8 cellular contexts compared by ENCODE assay signal in the genomic region with DNA sequence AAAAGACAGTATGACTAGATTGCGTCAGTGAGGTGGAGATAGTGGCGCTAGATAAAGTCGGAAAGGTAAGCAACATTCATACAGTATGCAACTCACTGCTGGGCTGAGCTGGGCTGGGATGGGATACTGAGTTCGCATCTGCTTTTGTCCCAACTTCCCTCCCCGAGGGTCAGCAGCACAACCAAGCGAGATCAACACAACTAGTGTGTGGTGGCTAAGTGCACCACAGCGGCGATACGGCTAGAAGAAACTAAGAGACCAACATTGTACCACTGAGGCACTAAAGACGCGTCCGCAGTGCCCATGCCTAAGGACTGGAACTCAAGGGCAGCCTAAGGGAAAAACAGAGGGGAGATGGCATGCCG. TPM values are rescaled to one million over a fixed set of nuclear protein-coding genes. Genes with fewer than 3 reads are reported as not detected.
A peak's percentile ranks its signal among the peaks of the same experiment; 100 is the strongest.
DNase-seq lines count a peak whose midpoint lies in the region; ATAC-seq and TF ChIP-seq lines count a peak whose summit lies in the region.

No MANE protein-coding gene starts in this region.

- H3K36me3 Mint-ChIP-seq in CD14-positive monocyte (peaks cover 13 to 29% of the 10 kb centered on the region in 2 donors), nephron (ENCODE audit: low read depth) (peaks cover 24% of the 10 kb centered on the region)
- peaks cover 27% of the 10 kb centered on the region for H3K36me3 Mint-ChIP-seq in effector memory CD8-positive, alpha-beta T cell (ENCODE audit: insufficient read depth)

- H3K4me1 Mint-ChIP-seq in CD14-positive monocyte = peaks cover 31% of the 10 kb centered on the region
- peaks cover 26 to 32% of the 10 kb centered on the region in 2 donors for H3K4me1 Mint-ChIP-seq in effector memory CD8-positive, alpha-beta T cell (ENCODE audit: low read depth in 2 of 2)
- peaks cover 27% of the 10 kb centered on the region for H3K4me1 Mint-ChIP-seq in nephron

- H3K27ac Mint-ChIP-seq in CD14-positive monocyte (peak overlapping the region; percentile 60 to 94 (median 89)), nephron (peak overlapping the region; percentile 31 to 86 (median 75))
- H3K27ac Mint-ChIP-seq in effector memory CD8-positive, alpha-beta T cell = peak overlapping the region; percentile 95 to 96

- no peak for TF ChIP-seq CTCF in CD14-positive monocyte (IDR thresholded peaks at IDR 0.05)
- TF ChIP-seq CTCF in Loucy (conservative IDR thresholded peaks at IDR 0.05; ENCODE audit: low read length) = no peak
- no peak for TF ChIP-seq CTCF in nephron (IDR thresholded peaks at IDR 0.05; ENCODE audit: unreplicated experiment in 3 of 3)

- no peaks in the 10 kb centered on the region for H3K9me3 ChIP-seq in Loucy (ENCODE audit: insufficient read depth, low read depth, low read length)

- H3K4me3 Mint-ChIP-seq in CD14-positive monocyte (peak overlapping the region; percentile 96 to 97), nephron (peak overlapping the region; percentile 96 to 99 (median 98))
- peak overlapping the region; percentile 99 to 100 for H3K4me3 Mint-ChIP-seq in effector memory CD8-positive, alpha-beta T cell

- H4K20me1 ChIP-seq in Loucy (ENCODE audit: insufficient read depth, low read length, poor library complexity, severe bottlenecking) = peaks cover 2% of the 10 kb centered on the region

- peaks cover 30% of the 10 kb centered on the region for H3K4me1 ChIP-seq in Loucy (ENCODE audit: insufficient read depth, low read length, poor library complexity, severe bottlenecking)

- ATAC-seq in effector memory CD8-positive, alpha-beta T cell (replicated peaks) = no peak

- H3K4me3 ChIP-seq in Loucy (ENCODE audit: low read length, poor library complexity, severe bottlenecking) = peak overlapping the region; percentile 89

- H3K27me3 Mint-ChIP-seq in CD14-positive monocyte (ENCODE audit: low read depth in 3 of 3) (no peaks in the 10 kb centered on the region), nephron (ENCODE audit: low read depth) (no peaks in the 10 kb centered on the region)
- no peaks in the 10 kb centered on the region for H3K27me3 Mint-ChIP-seq in effector memory CD8-positive, alpha-beta T cell

- peaks cover 7% of the 10 kb centered on the region; the same call in 1 of the 2 replicates for H3K36me3 ChIP-seq in Loucy (ENCODE audit: insufficient read depth, low read length)

- H2AFZ ChIP-seq in Loucy (ENCODE audit: low read length) = peak overlapping the region; percentile 95

- H3K9ac ChIP-seq in Loucy (ENCODE audit: low read depth, low read length, poor library complexity, severe bottlenecking) = peak overlapping the region; percentile 80

- no peaks in the 10 kb centered on the region for H3K9me2 ChIP-seq in Loucy (replicated peaks; ENCODE audit: low read depth, low read length)

- H3K79me2 ChIP-seq in Loucy (ENCODE audit: insufficient read depth, low read length) = peaks cover 68% of the 10 kb centered on the region

- peak overlapping the region; percentile 94 for H3K4me2 ChIP-seq in Loucy (ENCODE audit: low read depth, low read length, poor library complexity, severe bottlenecking)

- no peak for DNase-seq in CD14-positive monocyte (ENCODE audit: low spot score)
- no peak for DNase-seq in effector memory CD8-positive, alpha-beta T cell
- DNase-seq in mesenteric fat pad (ENCODE audit: low spot score) = no peak
- DNase-seq in SKM-1 treated with dmso at 0.1 percent for 144 hours (lab: John Stamatoyannopoulos, UW; ENCODE audit: unreplicated experiment) = no peak
- DNase-seq in activated CD4-positive, CD25-positive, alpha-beta regulatory T cell treated with anti-CD3 and anti-CD28 coated beads, Interleukin-2, amount 50 U/mL, for 72 hours = no peak
- DNase-seq in KG1 (lab: John Stamatoyannopoulos, UW) = no peak

- intact Hi-C loops in CD14-positive monocyte (cut with micrococcal nuclease) = loop anchor here (5.0 to 10.0 kb wide), 2 partner anchors 49 to 52 kb away; a partner anchor contains a TSS

- H3K27me3 ChIP-seq in Loucy (ENCODE audit: insufficient read depth, low read length, poor library complexity, severe bottlenecking) = no peaks in the 10 kb centered on the region

- H3F3A ChIP-seq in Loucy (ENCODE audit: low read depth) = no peaks in the 10 kb centered on the region

- H3K9me3 Mint-ChIP-seq in CD14-positive monocyte (no peaks in the 10 kb centered on the region), nephron (no peaks in the 10 kb centered on the region)
- no peaks in the 10 kb centered on the region for H3K9me3 Mint-ChIP-seq in effector memory CD8-positive, alpha-beta T cell

RNA-seq across cellular contexts. Expression of a gene that starts 0.5 kb away (rescaled TPM):
- 10 to 100 TPM; 55.8 to 60.6 TPM for polyA plus RNA-seq in CD14-positive monocyte
- 21.2 TPM for total RNA-seq in mesenteric fat pad

RNA-seq across cellular contexts. Expression of a gene that starts 0.6 kb away (rescaled TPM):
- 10 to 100 TPM; 24.1 to 26.4 TPM for polyA plus RNA-seq in CD14-positive monocyte
- total RNA-seq in mesenteric fat pad = 28.0 TPM

RNA-seq across cellular contexts. Expression of a gene that starts 19.3 kb away (rescaled TPM):
- 100 to 1,000 TPM; 498 to 749 TPM for polyA plus RNA-seq in CD14-positive monocyte
- total RNA-seq in mesenteric fat pad = 190 TPM

RNA-seq across cellular contexts. Expression of a gene that starts 44.2 kb away (rescaled TPM):
- polyA plus RNA-seq in CD14-positive monocyte = 10 to 100 TPM; 31.0 to 44.3 TPM
- total RNA-seq in mesenteric fat pad = 38.6 TPM

RNA-seq across cellular contexts. Expression of a gene that starts 52.9 kb away (rescaled TPM):
- polyA plus RNA-seq in CD14-positive monocyte = 10 to 100 TPM; 23.2 to 29.2 TPM
- 38.0 TPM for total RNA-seq in mesenteric fat pad
